ENCODE assay signal across 17 cellular contexts in genomic region chrX:39157006-39157405, GRCh38.
DNase-seq lines count a peak whose midpoint lies in the region; FAIRE-seq and TF ChIP-seq lines count a peak whose summit lies in the region.
"Had no signal": no experiment of that assay in that cellular context is flagged by ENCODE, and none has a peak within 500 bp of the region (broad histone marks: within the 10 kb centered on the region; RNA-seq: fewer than 3 reads in every experiment).

No MANE protein-coding gene starts in this region.

- no peak overlapping the region for H3K27ac ChIP-seq in MM.1S (ENCODE audit: low read length)
- H3K27ac ChIP-seq: BLaER1 treated with 17β-estradiol and CSF1 and Interleukin-3, amounts not matched to agents 10 nM and 100 nM; HL-60 had no signal

- H3K79me2 ChIP-seq in MM.1S (ENCODE audit: low read length), result no peaks in the 10 kb centered on the region

- no peaks in the 10 kb centered on the region for H3K9me2 ChIP-seq in MM.1S (replicated peaks; ENCODE audit: insufficient read depth, low read length)

- no peak for TF ChIP-seq CTCF in MM.1S (IDR thresholded peaks at IDR 0.05; ENCODE audit: low read length)

- H4K20me1 ChIP-seq in MM.1S (ENCODE audit: insufficient read depth, low read length), result no peaks in the 10 kb centered on the region
- H4K20me1 ChIP-seq: BLaER1 treated with 17β-estradiol and CSF1 and Interleukin-3, amounts not matched to agents 10 nM and 100 nM had no signal

- DNase-seq in NCI-H345 (lab: John Stamatoyannopoulos, UW) (peak; percentile 10), NCI-H345 treated with DMSO at 0.1 percent for 48 hours (lab: John Stamatoyannopoulos, UW; ENCODE audit: unreplicated experiment) (no peak), SK-N-DZ (ENCODE audit: low spot score) (peak; percentile 39), myocyte (ENCODE audit: low read depth) (peak; percentile 18), NK-92 (lab: John Stamatoyannopoulos, UW; ENCODE audit: unreplicated experiment) (no peak), iPS-NIHi7 (ENCODE audit: extremely low spot score) (no peak), MM.1S (no peak)
- DNase-seq: 8988T; Calu3; CD8-positive, alpha-beta T cell; DMS79 treated with DMSO at 0.1 percent for 48 hours; GF-D8; HCEC 1CT had no signal

- peaks cover 36% of the 10 kb centered on the region; the same call in 1 of the 2 replicates for H3K4me1 ChIP-seq in MM.1S (ENCODE audit: low read length)

- H3K4me2 ChIP-seq in MM.1S (ENCODE audit: low read depth, low read length), result no peak overlapping the region

- H3K4me3 ChIP-seq in MM.1S (ENCODE audit: low read length), result no peak overlapping the region
- H3K4me3 ChIP-seq: BLaER1 treated with 17β-estradiol and CSF1 and Interleukin-3, amounts not matched to agents 10 nM and 100 nM had no signal

- no peaks in the 10 kb centered on the region for H3K9me3 ChIP-seq in MM.1S (replicated peaks; ENCODE audit: insufficient read depth, low read length)
- H3K9me3 ChIP-seq: BLaER1 treated with 17β-estradiol and CSF1 and Interleukin-3, amounts not matched to agents 10 nM and 100 nM had no signal

- peaks cover 7% of the 10 kb centered on the region; the same call in 1 of the 2 replicates for H3F3A ChIP-seq in MM.1S (ENCODE audit: insufficient read depth, low read length)

- H2AFZ ChIP-seq in MM.1S (ENCODE audit: low read length), result no peak overlapping the region

- H3K9ac ChIP-seq in MM.1S (ENCODE audit: low read length), result no peak overlapping the region
- H3K9ac ChIP-seq: BLaER1 treated with 17β-estradiol and CSF1 and Interleukin-3, amounts not matched to agents 10 nM and 100 nM had no signal

- no peaks in the 10 kb centered on the region for H3K36me3 ChIP-seq in MM.1S (replicated peaks; ENCODE audit: insufficient read depth, low read length)
- H3K36me3 ChIP-seq: BLaER1 treated with 17β-estradiol and CSF1 and Interleukin-3, amounts not matched to agents 10 nM and 100 nM had no signal

- H3K27me3 ChIP-seq in MM.1S (replicated peaks; ENCODE audit: insufficient read depth, low read length), result no peaks in the 10 kb centered on the region

- peak; percentile 24 for FAIRE-seq in islet of Langerhans (lab: Jason Lieb, UNC)
- FAIRE-seq: H54 had no signal

Comparison
In these comparisons a context has a peak if more than half of its experiments do, and no peak if none do; other contexts are left out.
1. DNase-seq: peak in NCI-H345 (single experiment), SK-N-DZ (single experiment) and myocyte (single experiment); none in NCI-H345 treated with DMSO at 0.1 percent for 48 hours (single experiment), NK-92 (single experiment), iPS-NIHi7 (single experiment) and MM.1S (single experiment).